In genomic region chr11:27640954-27641353, GRCh38 we compare ENCODE assay signal across 23 cellular contexts. TPM values are rescaled to one million over a fixed set of nuclear protein-coding genes. Genes with fewer than 3 reads are reported as not detected.
"Had no signal": no experiment of that assay in that cellular context is flagged by ENCODE, and none has a peak within 500 bp of the region (broad histone marks: within the 10 kb centered on the region; RNA-seq: fewer than 3 reads in every experiment).

No MANE protein-coding gene starts in this region.

- ATAC-seq: activated CD8-positive, alpha-beta T cell treated with anti-CD3 and anti-CD28 coated beads, Interleukin-2, amount 10 ng/mL, durations not matched to agents 7 days and 5 days; body of pancreas; T-helper 17 cell; WTC11 had no signal

- H3K36me3 ChIP-seq: ascending aorta, MG63 had no signal

- H3K9me3 ChIP-seq: ascending aorta, body of pancreas, MG63 had no signal

- H3K27me3 ChIP-seq: ascending aorta, body of pancreas, MG63 had no signal

- H3K4me1 ChIP-seq: ascending aorta, body of pancreas had no signal

- H3K4me3 ChIP-seq: ascending aorta, body of pancreas, MG63 had no signal

- H3K27ac ChIP-seq: ascending aorta, body of pancreas had no signal

- DNase-seq: activated CD4-positive, alpha-beta T cell treated with anti-CD3 and anti-CD28 coated beads for 48 hours; activated CD4-positive, alpha-beta T cell treated with anti-CD3 and anti-CD28 coated beads, Interleukin-2, amount 50 U/mL, for 4 hours; activated CD4-positive, CD25-positive, alpha-beta regulatory T cell treated with anti-CD3 and anti-CD28 coated beads, Interleukin-2, amount 50 U/mL, for 72 hours; activated CD8-positive, alpha-beta memory T cell treated with anti-CD3 and anti-CD28 coated beads, Interleukin-2, amount 50 U/mL, for 48 hours; activated CD8-positive, alpha-beta T cell treated with anti-CD3 and anti-CD28 coated beads, Interleukin-2, amount 10 ng/mL, durations not matched to agents 7 days and 5 days; activated T-cell treated with anti-CD3 and anti-CD28 coated beads, Interleukin-2, amount 50 U/mL, for 1 hour; amniotic stem cell; body of pancreas; KG1; MG63; MV-4-11; NCI-H1092 treated with DMSO at 0.1 percent for 48 hours; NCI-H1417 treated with DMSO at 0.1 percent for 48 hours; NCI-H1694; NCI-H2029; NCI-H2107; NCI-H446; NCI-H524; SIG-M5; T-helper 17 cell; T-helper 9 cell had no signal

RNA-seq across cellular contexts. Expression of gene BDNF, which starts 59.3 kb away (rescaled TPM):
- total RNA-seq: activated CD8-positive, alpha-beta T cell treated with anti-CD3 and anti-CD28 coated beads, Interleukin-2, amount 10 ng/mL, durations not matched to agents 7 days and 5 days; body of pancreas; T-helper 17 cell had no signal
